In genomic region chr6:2245103-2245953, GRCh38 we compare ENCODE assay signal across 1 cellular context.
TF ChIP-seq lines count a peak whose summit lies in the region.

TSS of gene GMDS (minus strand) at chr6:2245605.

TF ChIP-seq in HepG2, 621 proteins besides CTCF, POLR2A, EP300 and RAD21 (continued from another document and continues in another):
- peak; percentile 86; the same call in 1 of the 2 replicates for TF ChIP-seq AFF4 (CRISPR knock-in tag; IDR thresholded peaks at IDR 0.05)
- TF ChIP-seq HNRNPLL (IDR thresholded peaks at IDR 0.05; ENCODE audit: low read depth, low read length, poor library complexity, severe bottlenecking), result peak; percentile 52
- TF ChIP-seq, protein P1, sequence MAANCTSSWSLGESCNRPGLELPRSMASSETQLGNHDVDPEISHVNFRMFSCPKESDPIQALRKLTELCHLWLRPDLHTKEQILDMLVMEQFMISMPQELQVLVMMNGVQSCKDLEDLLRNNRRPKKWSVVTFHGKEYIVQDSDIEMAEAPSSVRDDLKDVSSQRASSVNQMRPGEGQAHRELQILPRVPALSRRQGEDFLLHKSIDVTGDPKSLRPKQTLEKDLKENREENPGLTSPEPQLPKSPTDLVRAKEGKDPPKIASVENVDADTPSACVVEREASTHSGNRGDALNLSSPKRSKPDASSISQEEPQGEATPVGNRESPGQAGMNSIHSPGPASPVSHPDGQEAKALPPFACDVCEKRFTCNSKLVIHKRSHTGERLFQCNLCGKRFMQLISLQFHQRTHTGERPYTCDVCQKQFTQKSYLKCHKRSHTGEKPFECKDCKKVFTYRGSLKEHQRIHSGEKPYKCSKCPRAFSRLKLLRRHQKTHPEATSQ (CRISPR knock-in tag; IDR thresholded peaks at IDR 0.05; ENCODE audit: borderline replicate concordance), result 0 out of 2 replicates have a peak, but pooled peaks have one; percentile 45
- peak; percentile 95 for TF ChIP-seq ZNF841 (CRISPR knock-in tag; IDR thresholded peaks at IDR 0.05; ENCODE audit: borderline replicate concordance)
- peak; percentile 95 for TF ChIP-seq ZNF550 (CRISPR knock-in tag; IDR thresholded peaks at IDR 0.05; ENCODE audit: borderline replicate concordance)
- TF ChIP-seq ZFX (CRISPR knock-in tag; IDR thresholded peaks at IDR 0.05; ENCODE audit: low read depth), result peak; percentile 76
- TF ChIP-seq TAF1 (CRISPR knock-in tag; IDR thresholded peaks at IDR 0.05), result peak; percentile 91
- TF ChIP-seq ZNF674 (CRISPR knock-in tag; IDR thresholded peaks at IDR 0.05; ENCODE audit: low read depth), result no peak
- no peak for TF ChIP-seq NPAS2 (CRISPR knock-in tag; IDR thresholded peaks at IDR 0.05; ENCODE audit: borderline replicate concordance)
- no peak for TF ChIP-seq MBD4 (IDR thresholded peaks at IDR 0.05; ENCODE audit: borderline replicate concordance, low read length)
- TF ChIP-seq SP1 (IDR thresholded peaks at IDR 0.05), result no peak
- peak; percentile 72 for TF ChIP-seq SP1 (CRISPR knock-in tag; IDR thresholded peaks at IDR 0.05)
- TF ChIP-seq ZFP41 (CRISPR knock-in tag; IDR thresholded peaks at IDR 0.05; ENCODE audit: borderline replicate concordance), result no peak; the same call in 1 of the 2 replicates
- TF ChIP-seq BCL3 (CRISPR knock-in tag; IDR thresholded peaks at IDR 0.05), result peak; percentile 74
- TF ChIP-seq, protein P2, sequence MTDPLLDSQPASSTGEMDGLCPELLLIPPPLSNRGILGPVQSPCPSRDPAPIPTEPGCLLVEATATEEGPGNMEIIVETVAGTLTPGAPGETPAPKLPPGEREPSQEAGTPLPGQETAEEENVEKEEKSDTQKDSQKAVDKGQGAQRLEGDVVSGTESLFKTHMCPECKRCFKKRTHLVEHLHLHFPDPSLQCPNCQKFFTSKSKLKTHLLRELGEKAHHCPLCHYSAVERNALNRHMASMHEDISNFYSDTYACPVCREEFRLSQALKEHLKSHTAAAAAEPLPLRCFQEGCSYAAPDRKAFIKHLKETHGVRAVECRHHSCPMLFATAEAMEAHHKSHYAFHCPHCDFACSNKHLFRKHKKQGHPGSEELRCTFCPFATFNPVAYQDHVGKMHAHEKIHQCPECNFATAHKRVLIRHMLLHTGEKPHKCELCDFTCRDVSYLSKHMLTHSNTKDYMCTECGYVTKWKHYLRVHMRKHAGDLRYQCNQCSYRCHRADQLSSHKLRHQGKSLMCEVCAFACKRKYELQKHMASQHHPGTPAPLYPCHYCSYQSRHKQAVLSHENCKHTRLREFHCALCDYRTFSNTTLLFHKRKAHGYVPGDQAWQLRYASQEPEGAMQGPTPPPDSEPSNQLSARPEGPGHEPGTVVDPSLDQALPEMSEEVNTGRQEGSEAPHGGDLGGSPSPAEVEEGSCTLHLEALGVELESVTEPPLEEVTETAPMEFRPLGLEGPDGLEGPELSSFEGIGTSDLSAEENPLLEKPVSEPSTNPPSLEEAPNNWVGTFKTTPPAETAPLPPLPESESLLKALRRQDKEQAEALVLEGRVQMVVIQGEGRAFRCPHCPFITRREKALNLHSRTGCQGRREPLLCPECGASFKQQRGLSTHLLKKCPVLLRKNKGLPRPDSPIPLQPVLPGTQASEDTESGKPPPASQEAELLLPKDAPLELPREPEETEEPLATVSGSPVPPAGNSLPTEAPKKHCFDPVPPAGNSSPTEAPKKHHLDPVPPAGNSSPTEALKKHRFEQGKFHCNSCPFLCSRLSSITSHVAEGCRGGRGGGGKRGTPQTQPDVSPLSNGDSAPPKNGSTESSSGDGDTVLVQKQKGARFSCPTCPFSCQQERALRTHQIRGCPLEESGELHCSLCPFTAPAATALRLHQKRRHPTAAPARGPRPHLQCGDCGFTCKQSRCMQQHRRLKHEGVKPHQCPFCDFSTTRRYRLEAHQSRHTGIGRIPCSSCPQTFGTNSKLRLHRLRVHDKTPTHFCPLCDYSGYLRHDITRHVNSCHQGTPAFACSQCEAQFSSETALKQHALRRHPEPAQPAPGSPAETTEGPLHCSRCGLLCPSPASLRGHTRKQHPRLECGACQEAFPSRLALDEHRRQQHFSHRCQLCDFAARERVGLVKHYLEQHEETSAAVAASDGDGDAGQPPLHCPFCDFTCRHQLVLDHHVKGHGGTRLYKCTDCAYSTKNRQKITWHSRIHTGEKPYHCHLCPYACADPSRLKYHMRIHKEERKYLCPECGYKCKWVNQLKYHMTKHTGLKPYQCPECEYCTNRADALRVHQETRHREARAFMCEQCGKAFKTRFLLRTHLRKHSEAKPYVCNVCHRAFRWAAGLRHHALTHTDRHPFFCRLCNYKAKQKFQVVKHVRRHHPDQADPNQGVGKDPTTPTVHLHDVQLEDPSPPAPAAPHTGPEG (CRISPR knock-in tag; IDR thresholded peaks at IDR 0.05), result peak; percentile 74; the same call in 1 of the 2 replicates
- TF ChIP-seq DNMT3B (CRISPR knock-in tag; conservative IDR thresholded peaks at IDR 0.05), result no peak
- TF ChIP-seq HOXA9 (CRISPR knock-in tag; IDR thresholded peaks at IDR 0.05; ENCODE audit: borderline replicate concordance), result peak; percentile 91
- TF ChIP-seq PRDM15 (CRISPR knock-in tag; IDR thresholded peaks at IDR 0.05), result peak; percentile 19; the same call in 1 of the 2 replicates
- TF ChIP-seq, protein P3, sequence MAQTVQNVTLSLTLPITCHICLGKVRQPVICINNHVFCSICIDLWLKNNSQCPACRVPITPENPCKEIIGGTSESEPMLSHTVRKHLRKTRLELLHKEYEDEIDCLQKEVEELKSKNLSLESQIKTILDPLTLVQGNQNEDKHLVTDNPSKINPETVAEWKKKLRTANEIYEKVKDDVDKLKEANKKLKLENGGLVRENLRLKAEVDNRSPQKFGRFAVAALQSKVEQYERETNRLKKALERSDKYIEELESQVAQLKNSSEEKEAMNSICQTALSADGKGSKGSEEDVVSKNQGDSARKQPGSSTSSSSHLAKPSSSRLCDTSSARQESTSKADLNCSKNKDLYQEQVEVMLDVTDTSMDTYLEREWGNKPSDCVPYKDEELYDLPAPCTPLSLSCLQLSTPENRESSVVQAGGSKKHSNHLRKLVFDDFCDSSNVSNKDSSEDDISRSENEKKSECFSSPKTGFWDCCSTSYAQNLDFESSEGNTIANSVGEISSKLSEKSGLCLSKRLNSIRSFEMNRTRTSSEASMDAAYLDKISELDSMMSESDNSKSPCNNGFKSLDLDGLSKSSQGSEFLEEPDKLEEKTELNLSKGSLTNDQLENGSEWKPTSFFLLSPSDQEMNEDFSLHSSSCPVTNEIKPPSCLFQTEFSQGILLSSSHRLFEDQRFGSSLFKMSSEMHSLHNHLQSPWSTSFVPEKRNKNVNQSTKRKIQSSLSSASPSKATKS (CRISPR knock-in tag; IDR thresholded peaks at IDR 0.05), result no peak
- no peak for TF ChIP-seq DPF2 (CRISPR knock-in tag; IDR thresholded peaks at IDR 0.05; ENCODE audit: borderline replicate concordance, low read depth)
- TF ChIP-seq ZNF746 (CRISPR knock-in tag; IDR thresholded peaks at IDR 0.05), result 0 out of 2 replicates have a peak, but pooled peaks have one; percentile 14
- no peak for TF ChIP-seq ZNF350 (CRISPR knock-in tag; IDR thresholded peaks at IDR 0.05; ENCODE audit: borderline replicate concordance, low read depth)
- peak; percentile 94 for TF ChIP-seq YEATS4 (CRISPR knock-in tag; IDR thresholded peaks at IDR 0.05; ENCODE audit: borderline replicate concordance)
- peak; percentile 93 for TF ChIP-seq MAX (IDR thresholded peaks at IDR 0.05)
- peak; percentile 84 for TF ChIP-seq POLR2AphosphoS5 (IDR thresholded peaks at IDR 0.05; ENCODE audit: low read depth, low read length)
- TF ChIP-seq ZC3H13 (CRISPR knock-in tag; IDR thresholded peaks at IDR 0.05), result peak; percentile 28; the same call in 1 of the 2 replicates
- peak; percentile 78 for TF ChIP-seq ZBTB2 (CRISPR knock-in tag; IDR thresholded peaks at IDR 0.05; ENCODE audit: low read depth)
- no peak for TF ChIP-seq KDM3A (CRISPR knock-in tag; IDR thresholded peaks at IDR 0.05; ENCODE audit: low read depth)
- TF ChIP-seq ZNF761 (CRISPR knock-in tag; conservative IDR thresholded peaks at IDR 0.05), result 0 out of 2 replicates have a peak, but pooled peaks have one; percentile 23
